In genomic region chr12:121888478-121889266, GRCh38 we compare ENCODE assay signal across 1 cellular context.
TF ChIP-seq lines count a peak whose summit lies in the region.

TSS of gene PSMD9 (plus strand) at chr12:121888790. CDS start at chr12:121888857, 67 bp downstream.

TF ChIP-seq in HepG2, 621 proteins besides CTCF, POLR2A, EP300 and RAD21 (continued from another document and continues in another):
- TF ChIP-seq NFE2L1 (CRISPR knock-in tag; IDR thresholded peaks at IDR 0.05; ENCODE audit: borderline replicate concordance) (no peak), ZNF674 (CRISPR knock-in tag; IDR thresholded peaks at IDR 0.05; ENCODE audit: low read depth) (no peak), ZNF225 (CRISPR knock-in tag; IDR thresholded peaks at IDR 0.05) (peak; percentile 47; the same call in 1 of the 2 replicates), LBX2 (CRISPR knock-in tag; IDR thresholded peaks at IDR 0.05; ENCODE audit: borderline replicate concordance) (no peak; the same call in none of the 2 replicates), MATR3 (CRISPR knock-in tag; IDR thresholded peaks at IDR 0.05) (no peak), ZNF547 (CRISPR knock-in tag; IDR thresholded peaks at IDR 0.05) (peak; percentile 86), HINFP (CRISPR knock-in tag; IDR thresholded peaks at IDR 0.05; ENCODE audit: low read depth) (no peak), RARA (CRISPR knock-in tag; IDR thresholded peaks at IDR 0.05) (peak; percentile 58), TBX3 (IDR thresholded peaks at IDR 0.05; ENCODE audit: borderline replicate concordance) (no peak), SAFB2 (CRISPR knock-in tag; IDR thresholded peaks at IDR 0.05; ENCODE audit: borderline replicate concordance, low read depth) (peak; percentile 96), ZFP36L2 (CRISPR knock-in tag; IDR thresholded peaks at IDR 0.05) (no peak), YEATS2 (CRISPR knock-in tag; IDR thresholded peaks at IDR 0.05; ENCODE audit: borderline replicate concordance) (peak; percentile 98; the same call in 1 of the 2 replicates), NFYB (CRISPR knock-in tag; IDR thresholded peaks at IDR 0.05) (peak; percentile 16; the same call in 1 of the 2 replicates), ZNF33B (CRISPR knock-in tag; IDR thresholded peaks at IDR 0.05) (no peak), ZNF788 (CRISPR knock-in tag; IDR thresholded peaks at IDR 0.05; ENCODE audit: borderline replicate concordance) (peak; percentile 97; the same call in 1 of the 2 replicates), GATA4 (IDR thresholded peaks at IDR 0.05; ENCODE audit: borderline replicate concordance, low read depth) (peak; percentile 46; the same call in 1 of the 2 replicates), ZSCAN21 (CRISPR knock-in tag; IDR thresholded peaks at IDR 0.05; ENCODE audit: borderline replicate concordance) (peak; percentile 80; the same call in 1 of the 2 replicates), TFDP1 (CRISPR knock-in tag; IDR thresholded peaks at IDR 0.05; ENCODE audit: borderline replicate concordance) (peak; percentile 76; the same call in 1 of the 2 replicates), TFAP4 (IDR thresholded peaks at IDR 0.05; ENCODE audit: borderline replicate concordance, low read depth) (peak; percentile 94), ZUFSP (CRISPR knock-in tag; IDR thresholded peaks at IDR 0.05; ENCODE audit: borderline replicate concordance) (no peak), ATF3 (CRISPR knock-in tag; IDR thresholded peaks at IDR 0.05) (peak; percentile 59; the same call in 1 of the 2 replicates), ZNF878 (CRISPR knock-in tag; IDR thresholded peaks at IDR 0.05) (0 out of 2 replicates have a peak, but pooled peaks have one; percentile 43), CENPT (CRISPR knock-in tag; IDR thresholded peaks at IDR 0.05; ENCODE audit: low read depth) (no peak), NPAS2 (CRISPR knock-in tag; IDR thresholded peaks at IDR 0.05; ENCODE audit: borderline replicate concordance) (no peak), ZNF670 (CRISPR knock-in tag; IDR thresholded peaks at IDR 0.05; ENCODE audit: borderline replicate concordance) (no peak; the same call in 1 of the 2 replicates), POGK (CRISPR knock-in tag; conservative IDR thresholded peaks at IDR 0.05) (peak; percentile 94), CREM (IDR thresholded peaks at IDR 0.05) (peak; percentile 66), CREM (CRISPR knock-in tag; IDR thresholded peaks at IDR 0.05) (no peak), ZNF709 (CRISPR knock-in tag; IDR thresholded peaks at IDR 0.05) (peak; percentile 95; the same call in 1 of the 2 replicates), HDAC1 (CRISPR knock-in tag; IDR thresholded peaks at IDR 0.05) (peak; percentile 96), ZFP82 (CRISPR knock-in tag; IDR thresholded peaks at IDR 0.05; ENCODE audit: borderline replicate concordance) (no peak), SPEN (CRISPR knock-in tag; IDR thresholded peaks at IDR 0.05; ENCODE audit: low read depth) (peak; percentile 98), NCOA5 (CRISPR knock-in tag; IDR thresholded peaks at IDR 0.05) (no peak), FOXP4 (CRISPR knock-in tag; IDR thresholded peaks at IDR 0.05) (peak; percentile 60), ZNF678 (CRISPR knock-in tag; IDR thresholded peaks at IDR 0.05) (peak; percentile 95), ZBTB46 (CRISPR knock-in tag; IDR thresholded peaks at IDR 0.05; ENCODE audit: borderline replicate concordance) (peak; percentile 95), PAWR (CRISPR knock-in tag; IDR thresholded peaks at IDR 0.05; ENCODE audit: borderline replicate concordance) (peak; percentile 94; the same call in 1 of the 2 replicates), TEAD2 (CRISPR knock-in tag; IDR thresholded peaks at IDR 0.05) (no peak), AGO2 (optimal IDR thresholded peaks at IDR 0.05; ENCODE audit: low read depth, low read length) (peak; percentile 36)
- TF ChIP-seq, protein P1, sequence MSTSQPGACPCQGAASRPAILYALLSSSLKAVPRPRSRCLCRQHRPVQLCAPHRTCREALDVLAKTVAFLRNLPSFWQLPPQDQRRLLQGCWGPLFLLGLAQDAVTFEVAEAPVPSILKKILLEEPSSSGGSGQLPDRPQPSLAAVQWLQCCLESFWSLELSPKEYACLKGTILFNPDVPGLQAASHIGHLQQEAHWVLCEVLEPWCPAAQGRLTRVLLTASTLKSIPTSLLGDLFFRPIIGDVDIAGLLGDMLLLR (CRISPR knock-in tag; IDR thresholded peaks at IDR 0.05): peak; percentile 84; the same call in 1 of the 2 replicates
- TF ChIP-seq, protein P2, sequence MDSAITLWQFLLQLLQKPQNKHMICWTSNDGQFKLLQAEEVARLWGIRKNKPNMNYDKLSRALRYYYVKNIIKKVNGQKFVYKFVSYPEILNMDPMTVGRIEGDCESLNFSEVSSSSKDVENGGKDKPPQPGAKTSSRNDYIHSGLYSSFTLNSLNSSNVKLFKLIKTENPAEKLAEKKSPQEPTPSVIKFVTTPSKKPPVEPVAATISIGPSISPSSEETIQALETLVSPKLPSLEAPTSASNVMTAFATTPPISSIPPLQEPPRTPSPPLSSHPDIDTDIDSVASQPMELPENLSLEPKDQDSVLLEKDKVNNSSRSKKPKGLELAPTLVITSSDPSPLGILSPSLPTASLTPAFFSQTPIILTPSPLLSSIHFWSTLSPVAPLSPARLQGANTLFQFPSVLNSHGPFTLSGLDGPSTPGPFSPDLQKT (CRISPR knock-in tag; IDR thresholded peaks at IDR 0.05; ENCODE audit: borderline replicate concordance): no peak
- TF ChIP-seq, protein P3, sequence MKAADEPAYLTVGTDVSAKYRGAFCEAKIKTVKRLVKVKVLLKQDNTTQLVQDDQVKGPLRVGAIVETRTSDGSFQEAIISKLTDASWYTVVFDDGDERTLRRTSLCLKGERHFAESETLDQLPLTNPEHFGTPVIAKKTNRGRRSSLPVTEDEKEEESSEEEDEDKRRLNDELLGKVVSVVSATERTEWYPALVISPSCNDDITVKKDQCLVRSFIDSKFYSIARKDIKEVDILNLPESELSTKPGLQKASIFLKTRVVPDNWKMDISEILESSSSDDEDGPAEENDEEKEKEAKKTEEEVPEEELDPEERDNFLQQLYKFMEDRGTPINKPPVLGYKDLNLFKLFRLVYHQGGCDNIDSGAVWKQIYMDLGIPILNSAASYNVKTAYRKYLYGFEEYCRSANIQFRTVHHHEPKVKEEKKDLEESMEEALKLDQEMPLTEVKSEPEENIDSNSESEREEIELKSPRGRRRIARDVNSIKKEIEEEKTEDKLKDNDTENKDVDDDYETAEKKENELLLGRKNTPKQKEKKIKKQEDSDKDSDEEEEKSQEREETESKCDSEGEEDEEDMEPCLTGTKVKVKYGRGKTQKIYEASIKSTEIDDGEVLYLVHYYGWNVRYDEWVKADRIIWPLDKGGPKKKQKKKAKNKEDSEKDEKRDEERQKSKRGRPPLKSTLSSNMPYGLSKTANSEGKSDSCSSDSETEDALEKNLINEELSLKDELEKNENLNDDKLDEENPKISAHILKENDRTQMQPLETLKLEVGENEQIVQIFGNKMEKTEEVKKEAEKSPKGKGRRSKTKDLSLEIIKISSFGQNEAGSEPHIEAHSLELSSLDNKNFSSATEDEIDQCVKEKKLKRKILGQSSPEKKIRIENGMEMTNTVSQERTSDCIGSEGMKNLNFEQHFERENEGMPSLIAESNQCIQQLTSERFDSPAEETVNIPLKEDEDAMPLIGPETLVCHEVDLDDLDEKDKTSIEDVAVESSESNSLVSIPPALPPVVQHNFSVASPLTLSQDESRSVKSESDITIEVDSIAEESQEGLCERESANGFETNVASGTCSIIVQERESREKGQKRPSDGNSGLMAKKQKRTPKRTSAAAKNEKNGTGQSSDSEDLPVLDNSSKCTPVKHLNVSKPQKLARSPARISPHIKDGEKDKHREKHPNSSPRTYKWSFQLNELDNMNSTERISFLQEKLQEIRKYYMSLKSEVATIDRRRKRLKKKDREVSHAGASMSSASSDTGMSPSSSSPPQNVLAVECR (CRISPR knock-in tag; IDR thresholded peaks at IDR 0.05; ENCODE audit: borderline replicate concordance): peak; percentile 98
